ENCODE assay signal across 12 cellular contexts in genomic region chr11:69598147-69598546, GRCh38. TPM values are rescaled to one million over a fixed set of nuclear protein-coding genes. Genes with fewer than 3 reads are reported as not detected.
DNase-seq lines count a peak whose midpoint lies in the region; ATAC-seq and TF ChIP-seq lines count a peak whose summit lies in the region.
"Had no signal": no experiment of that assay in that cellular context is flagged by ENCODE, and none has a peak within 500 bp of the region (broad histone marks: within the 10 kb centered on the region; RNA-seq: fewer than 3 reads in every experiment).

No MANE protein-coding gene starts in this region.

- H3K27ac ChIP-seq in HCT116 (ENCODE audit: low read depth, low read length), result no peak overlapping the region
- H3K27ac ChIP-seq in gastroesophageal sphincter, result no peak overlapping the region

- H3K9me3 ChIP-seq in HCT116 (ENCODE audit: control insufficient read depth in 1 of 2, insufficient read depth in 1 of 2, low read depth in 1 of 2, low read length in 2 of 2), result no peaks in the 10 kb centered on the region; a peak in 1 of 4 replicates
- peaks cover 0 to 10% (median 0%) of the 10 kb centered on the region in 3 donors for H3K9me3 ChIP-seq in gastroesophageal sphincter

- BruUV-seq in HCT116 (replicated peaks; lab: Mats Ljungman, UMichigan), result no TSS peak

- no peaks in the 10 kb centered on the region for H3K36me3 ChIP-seq in HCT116 (ENCODE audit: control insufficient read depth in 1 of 2, insufficient read depth in 2 of 2, low read length in 2 of 2)
- H3K36me3 ChIP-seq in gastroesophageal sphincter, result no peaks in the 10 kb centered on the region

- POLR2A ChIA-PET in HCT116 (lab: Charles Lee) (no interaction called here), HEK293T (lab: Yijun Ruan, JAX) (no interaction called here)

- H3K27me3 ChIP-seq in HCT116 (ENCODE audit: insufficient read depth, low read length) (no peaks in the 10 kb centered on the region), gastroesophageal sphincter (peaks cover 19% of the 10 kb centered on the region)

- intact Hi-C loops in HCT116 (cut with micrococcal nuclease), result no loop called here

- TF ChIP-seq RAD21 in HCT116 (IDR thresholded peaks at IDR 0.05; ENCODE audit: low read depth), result peak; percentile 58

- no peak overlapping the region for H3K9ac ChIP-seq in HCT116 (ENCODE audit: low read length)

- H3K4me1 ChIP-seq in HCT116 (ENCODE audit: control insufficient read depth in 1 of 2, insufficient read depth in 2 of 2, low read length in 2 of 2) (no peaks in the 10 kb centered on the region), gastroesophageal sphincter (no peaks in the 10 kb centered on the region)

- ATAC-seq in HCT116 (peak; percentile 66; the same call in 1 of the 2 replicates), gastroesophageal sphincter (no peak)

- CTCF ChIA-PET in HCT116 (lab: Charles Lee) (no interaction called here), HEK293T (lab: Yijun Ruan, JAX) (no interaction called here)

- no peak overlapping the region for H3K4me2 ChIP-seq in HCT116 (ENCODE audit: low read length)

- RAD21 ChIA-PET in HCT116 (lab: Charles Lee; ENCODE audit: low non-redundant PET in 1 of 2, low total read pairs in 2 of 2, uncharacterized antibody in 2 of 2, unreplicated experiment in 2 of 2), result no interaction called here

- WGBS in gastroesophageal sphincter (ENCODE audit: low coverage in 1 of 2), 2 donors, result 34% methylated on average over 2 of the region's 5 CpGs; no CpG with 5 or more reads in 1 of the 2 donors

- TF ChIP-seq POLR2A in HCT116 (IDR thresholded peaks at IDR 0.05; ENCODE audit: borderline replicate concordance, extremely low read depth, insufficient read depth, insufficient read length), result no peak
- no peak for TF ChIP-seq POLR2A in gastroesophageal sphincter (IDR thresholded peaks at IDR 0.05)

- H3K79me2 ChIP-seq in HCT116 (ENCODE audit: insufficient read depth, low read length), result no peaks in the 10 kb centered on the region

- H3K9me2 ChIP-seq in HCT116 (ENCODE audit: insufficient read depth), result no peaks in the 10 kb centered on the region

- H4K20me1 ChIP-seq in HCT116 (ENCODE audit: insufficient read depth), result no peaks in the 10 kb centered on the region

- TF ChIP-seq EP300 in gastroesophageal sphincter (IDR thresholded peaks at IDR 0.05), result no peak

- DNase-seq in AML-193 (lab: John Stamatoyannopoulos, UW) (peak; percentile 21 to 30), HCT116 (ENCODE audit: low read depth, low spot score) (no peak), SW480 (ENCODE audit: low spot score) (peak; percentile 66), islet precursor cell (peak; percentile 44), cerebellum (ENCODE audit: low spot score) (no peak), HEK293T (ENCODE audit: extremely low spot score) (no peak)
- no peak for DNase-seq in activated effector memory CD4-positive, alpha-beta T cell treated with Interleukin-2 at 50 U/mL for 16 hours
- DNase-seq: effector memory CD4-positive, alpha-beta T cell; NCI-H1417; occipital lobe; trophoblast cell had no signal

- TF ChIP-seq CTCF in HCT116 (IDR thresholded peaks at IDR 0.05 in 2 of 3, conservative IDR thresholded peaks at IDR 0.05 in 1 of 3; ENCODE audit: borderline replicate concordance in 1 of 3, insufficient read depth in 1 of 3, low read depth in 2 of 3, low read length in 2 of 3), result peak in 2 of 3 experiments; percentile 26 to 29; a peak in 3 of 6 replicates
- TF ChIP-seq CTCF in gastroesophageal sphincter (IDR thresholded peaks at IDR 0.05), result no peak

- H2AFZ ChIP-seq in HCT116 (ENCODE audit: low read depth, low read length, poor library complexity, severe bottlenecking), result no peak overlapping the region

- H3K4me3 ChIP-seq in HCT116 (replicated peaks in 1 of 2; ENCODE audit: low read depth in 1 of 2, low read length in 2 of 2) (no peak overlapping the region), gastroesophageal sphincter (no peak overlapping the region)

TF ChIP-seq in HCT116, 20 proteins besides CTCF, POLR2A, EP300 and RAD21 (continues in another document):
- no peak for TF ChIP-seq REST (IDR thresholded peaks at IDR 0.05; ENCODE audit: low read depth)
- TF ChIP-seq JUND (IDR thresholded peaks at IDR 0.05), result no peak
- no peak for TF ChIP-seq EGR1 (IDR thresholded peaks at IDR 0.05; ENCODE audit: low read depth)
- no peak for TF ChIP-seq EZH2phosphoT487 (IDR thresholded peaks at IDR 0.05; ENCODE audit: borderline replicate concordance)
- no peak for TF ChIP-seq FOSL1 (IDR thresholded peaks at IDR 0.05; ENCODE audit: low read depth)
- no peak for TF ChIP-seq ATF3 (IDR thresholded peaks at IDR 0.05)
- TF ChIP-seq ELF1 (IDR thresholded peaks at IDR 0.05; ENCODE audit: borderline replicate concordance, low read depth), result no peak
- no peak for TF ChIP-seq SP1 (IDR thresholded peaks at IDR 0.05; ENCODE audit: low read depth)
- no peak for TF ChIP-seq ZFX (IDR thresholded peaks at IDR 0.05)
- TF ChIP-seq CEBPB (IDR thresholded peaks at IDR 0.05; ENCODE audit: low read depth), result no peak

TF ChIP-seq in HEK293T, 16 proteins besides CTCF, POLR2A, EP300 and RAD21:
- TF ChIP-seq ARNT (IDR thresholded peaks at IDR 0.05) (no peak), ELF4 (IDR thresholded peaks at IDR 0.05) (no peak), SUZ12 (IDR thresholded peaks at IDR 0.05) (no peak), PKNOX1 (IDR thresholded peaks at IDR 0.05) (no peak), SP1 (IDR thresholded peaks at IDR 0.05) (no peak), CTBP1 (IDR thresholded peaks at IDR 0.05; ENCODE audit: borderline replicate concordance) (no peak), L3MBTL2 (conservative IDR thresholded peaks at IDR 0.05) (no peak), TARDBP (IDR thresholded peaks at IDR 0.05) (no peak), BHLHE40 (IDR thresholded peaks at IDR 0.05; ENCODE audit: borderline replicate concordance) (no peak), LEF1 (IDR thresholded peaks at IDR 0.05; ENCODE audit: borderline replicate concordance) (no peak), FOXA1 (IDR thresholded peaks at IDR 0.05) (no peak), FOXM1 (IDR thresholded peaks at IDR 0.05; ENCODE audit: borderline replicate concordance) (no peak), NFRKB (IDR thresholded peaks at IDR 0.05) (no peak), ZNF384 (IDR thresholded peaks at IDR 0.05) (no peak), FOXK2 (IDR thresholded peaks at IDR 0.05) (no peak), HDGF (IDR thresholded peaks at IDR 0.05; ENCODE audit: borderline replicate concordance) (no peak)
TF ChIP-seq in HEK293T: peak in this region for 0.

RNA-seq across cellular contexts. Expression of gene CCND1, which starts 42.8 kb away (rescaled TPM):
- 601 TPM for total RNA-seq in HCT116 (2021; ENCODE audit: unreplicated experiment)
- polyA plus RNA-seq in HCT116 (2012), result 284 and 460 TPM in 2 replicates
- 20.8 TPM for total RNA-seq in cerebellum
- total RNA-seq in gastroesophageal sphincter, result 100 to 1,000 TPM in 1 of 4 donors, 10 to 100 TPM in 3; 24.1 to 110 (median 51.9) TPM

Comparison
In these comparisons a context has a peak if more than half of its experiments do, and no peak if none do; other contexts are left out.
1. DNase-seq: peak in AML-193 (2 of 2), SW480 (single experiment) and islet precursor cell (single experiment); none in HCT116 (single experiment), cerebellum (single experiment), HEK293T (single experiment) and activated effector memory CD4-positive, alpha-beta T cell treated with Interleukin-2 at 50 U/mL for 16 hours (single experiment).
2. CTCF ChIP-seq: peak in HCT116 (2 of 3); none in gastroesophageal sphincter (0 of 4).